In the genomic region with DNA sequence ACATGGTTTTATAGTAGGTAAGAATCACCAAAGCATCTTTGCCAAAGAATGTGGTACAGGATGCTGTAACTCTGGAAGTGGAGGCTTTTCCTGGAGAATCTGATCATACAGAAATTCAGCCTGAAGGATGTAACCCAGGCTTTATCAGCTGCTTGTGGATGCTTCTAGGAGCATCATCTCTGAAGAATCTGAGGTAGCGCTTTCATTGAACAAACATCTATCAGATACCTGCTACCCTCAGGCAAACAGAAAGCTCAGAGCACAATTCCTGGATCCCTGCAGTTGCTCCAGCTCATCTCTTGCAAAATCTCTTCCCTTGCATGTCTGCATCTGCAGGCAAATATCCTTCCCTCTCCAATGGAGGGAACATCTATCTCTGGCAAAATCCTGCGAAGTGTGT, we compare ENCODE assay signal across 23 cellular contexts. TPM values are rescaled to one million over a fixed set of nuclear protein-coding genes. Genes with fewer than 3 reads are reported as not detected.
DNase-seq lines count a peak whose midpoint lies in the region; ATAC-seq and TF ChIP-seq lines count a peak whose summit lies in the region.
"Had no signal": no experiment of that assay in that cellular context is flagged by ENCODE, and none has a peak within 500 bp of the region (broad histone marks: within the 10 kb centered on the region; RNA-seq: fewer than 3 reads in every experiment).

No MANE protein-coding gene starts in this region.

- H3K9me3 ChIP-seq in heart right ventricle = peaks cover 0 to 3% (median 0%) of the 10 kb centered on the region in 11 donors
- no peaks in the 10 kb centered on the region for H3K9me3 ChIP-seq in esophagus muscularis mucosa
- H3K9me3 ChIP-seq in thyroid gland = no peaks in the 10 kb centered on the region

- TF ChIP-seq EP300 in esophagus muscularis mucosa (IDR thresholded peaks at IDR 0.05) = no peak

- no peak overlapping the region for H3K9ac ChIP-seq in rectal smooth muscle tissue (ENCODE audit: low read length)
- H3K9ac ChIP-seq: KMS-11 had no signal

- H3K36me3 ChIP-seq in heart right ventricle = peaks cover 0 to 17% (median 0%) of the 10 kb centered on the region in 9 donors
- peaks cover 0 to 15% (median 4%) of the 10 kb centered on the region in 4 donors for H3K36me3 ChIP-seq in esophagus muscularis mucosa
- H3K36me3 ChIP-seq in rectal smooth muscle tissue (ENCODE audit: control insufficient read depth, insufficient read depth, low read length) = no peaks in the 10 kb centered on the region
- H3K36me3 ChIP-seq in thyroid gland = no peaks in the 10 kb centered on the region

- no peak overlapping the region for H3K4me3 ChIP-seq in heart right ventricle
- H3K4me3 ChIP-seq in esophagus muscularis mucosa = no peak overlapping the region
- no peak overlapping the region for H3K4me3 ChIP-seq in rectal smooth muscle tissue (ENCODE audit: low read length)
- H3K4me3 ChIP-seq in thyroid gland (replicated peaks in 1 of 3) = no peak overlapping the region
- H3K4me3 ChIP-seq: GM23338 had no signal

- H3K27me3 ChIP-seq in heart right ventricle = no peaks in the 10 kb centered on the region
- H3K27me3 ChIP-seq in esophagus muscularis mucosa = no peaks in the 10 kb centered on the region
- H3K27me3 ChIP-seq in rectal smooth muscle tissue (ENCODE audit: control insufficient read depth, insufficient read depth, low read length) = no peaks in the 10 kb centered on the region
- H3K27me3 ChIP-seq in thyroid gland = no peaks in the 10 kb centered on the region

- TF ChIP-seq POLR2A in esophagus muscularis mucosa (IDR thresholded peaks at IDR 0.05; ENCODE audit: low read depth) (no peak), thyroid gland (IDR thresholded peaks at IDR 0.05) (no peak)

- peaks cover 0 to 38% (median 29%) of the 10 kb centered on the region in 9 donors for H3K4me1 ChIP-seq in heart right ventricle
- H3K4me1 ChIP-seq in esophagus muscularis mucosa = peaks cover 25 to 64% (median 61%) of the 10 kb centered on the region in 4 donors
- H3K4me1 ChIP-seq in rectal smooth muscle tissue (ENCODE audit: control insufficient read depth, insufficient read depth, low read length) = peaks cover 24% of the 10 kb centered on the region
- peaks cover 33 to 44% of the 10 kb centered on the region in 2 donors for H3K4me1 ChIP-seq in thyroid gland

- intact Hi-C loops in heart right ventricle (cut with DNase I) (no loop called here), left ventricle myocardium superior (cut with micrococcal nuclease) (no loop called here), esophagus muscularis mucosa (cut with DNase I) (no loop called here), thyroid gland (cut with DNase I) (no loop called here)

- ATAC-seq in heart right ventricle = no peak
- ATAC-seq in left ventricle myocardium superior = no peak
- ATAC-seq in GM21528 (IDR thresholded peaks at IDR 0.05; ENCODE audit: low FRiP score, unreplicated experiment) = no peak
- ATAC-seq: CD8-positive, alpha-beta T cell; Panc1 had no signal

- TF ChIP-seq CTCF in heart right ventricle (IDR thresholded peaks at IDR 0.05) = no peak
- TF ChIP-seq CTCF in esophagus muscularis mucosa (IDR thresholded peaks at IDR 0.05) = no peak
- TF ChIP-seq CTCF in thyroid gland (IDR thresholded peaks at IDR 0.05) = no peak

- H3K27ac ChIP-seq in heart right ventricle (peak overlapping the region in 6 of 10 donors; percentile 67 to 82 (median 74)), esophagus muscularis mucosa (replicated peaks in 1 of 4) (peak overlapping the region; percentile 77 to 91 (median 90)), rectal smooth muscle tissue (ENCODE audit: low read depth, low read length) (peak overlapping the region; percentile 70), thyroid gland (peak overlapping the region in 2 of 3 donors; percentile 55 to 70)
- H3K27ac ChIP-seq: KMS-11 had no signal

- no peak for DNase-seq in heart right ventricle
- no peak for DNase-seq in left ventricle myocardium superior
- no peak for DNase-seq in esophagus muscularis mucosa (ENCODE audit: extremely low spot score)
- no peak for DNase-seq in thyroid gland
- DNase-seq in mesenteric fat pad (ENCODE audit: low spot score) = no peak
- no peak for DNase-seq in NCI-H1694 treated with DMSO at 0.1 percent for 48 hours (lab: John Stamatoyannopoulos, UW)
- DNase-seq: 8988T; CD8-positive, alpha-beta T cell; DND-41; HCEC 1CT; IMR-90; NCI-H1092 treated with DMSO at 0.1 percent for 48 hours; NCI-H146; NCI-H2029 treated with DMSO at 0.1 percent for 48 hours; NCI-H226; NCI-H524; NCI-H774; NK-92 treated with Interleukin-12 subunit alpha and Interleukin-12 subunit beta, amount 100 ng/mL, for 24 hours had no signal

- WGBS in heart right ventricle, 2 donors = 94 to 96% methylated on average over 2 of the region's 2 CpGs
- 98% methylated on average over 2 of the region's 2 CpGs for WGBS in esophagus muscularis mucosa
- WGBS in thyroid gland, 2 donors = 93 to 100% methylated on average over 2 of the region's 2 CpGs

RNA-seq across cellular contexts. Expression of gene FAM124A, which starts 9.3 kb away (rescaled TPM):
- total RNA-seq in heart right ventricle (10 to 100 TPM in 2 of 10 donors, 1 to 10 TPM in 8; 5.1 to 14.0 (median 8.4) TPM), left ventricle myocardium superior (14.9 TPM), esophagus muscularis mucosa (10 to 100 TPM; 17.0 to 30.3 (median 21.0) TPM), thyroid gland (10 to 100 TPM in 1 of 4 donors, 1 to 10 TPM in 3; 9.1 to 11.4 (median 9.4) TPM), mesenteric fat pad (11.5 TPM)
- polyA plus RNA-seq in heart right ventricle = 1 to 10 TPM; 2.1 to 5.2 TPM
- total RNA-seq: IMR-90 had no signal
